ENCODE assay signal across 7 cellular contexts in genomic region chr6:36033144-36033543, GRCh38. TPM values are rescaled to one million over a fixed set of nuclear protein-coding genes. Genes with fewer than 3 reads are reported as not detected.
"Had no signal": no experiment of that assay in that cellular context is flagged by ENCODE, and none has a peak within 500 bp of the region (broad histone marks: within the 10 kb centered on the region; RNA-seq: fewer than 3 reads in every experiment).

No MANE protein-coding gene starts in this region.

RNA-seq across cellular contexts. Expression of gene SLC26A8, which starts 8.7 kb away (rescaled TPM):
- total RNA-seq: activated CD8-positive, alpha-beta T cell treated with anti-CD3 and anti-CD28 coated beads for 36 hours; cardiac muscle cell; OCI-LY7; Right ventricle myocardium superior; SJCRH30; T-helper 1 cell treated with Interleukin-12 subunit alpha and Interleukin-12 subunit beta and Interleukin-4 antibody, amounts not matched to agents 30 ng/mL and 1 ng/mL, for 36 hours had no signal
- polyA plus RNA-seq: SK-N-SH had no signal
